Comparison of ENCODE assay signal across 22 cellular contexts in genomic region chr3:183733553-183733952, GRCh38. TPM values are rescaled to one million over a fixed set of nuclear protein-coding genes. Genes with fewer than 3 reads are reported as not detected.
DNase-seq lines count a peak whose midpoint lies in the region; ATAC-seq and TF ChIP-seq lines count a peak whose summit lies in the region.
"Had no signal": no experiment of that assay in that cellular context is flagged by ENCODE, and none has a peak within 500 bp of the region (broad histone marks: within the 10 kb centered on the region; RNA-seq: fewer than 3 reads in every experiment).

No MANE protein-coding gene starts in this region.

- H3K9me2 ChIP-seq in GM23338 (ENCODE audit: insufficient read depth) (no peaks in the 10 kb centered on the region), Karpas-422 (replicated peaks; ENCODE audit: insufficient read depth, low read length) (no peaks in the 10 kb centered on the region)

- H3K4me1 Mint-ChIP-seq in GM23338: no peaks in the 10 kb centered on the region
- no peaks in the 10 kb centered on the region for H3K4me1 Mint-ChIP-seq in endodermal cell
- H3K4me1 Mint-ChIP-seq in activated CD8-positive, alpha-beta T cell treated with anti-CD3 and anti-CD28 coated beads, Interleukin-2, amount 10 ng/mL, durations not matched to agents 7 days and 5 days (ENCODE audit: low read depth): no peaks in the 10 kb centered on the region
- H3K4me1 Mint-ChIP-seq: CD14-positive monocyte had no signal

- no peak for ATAC-seq in GM23338
- ATAC-seq in Panc1: no peak
- ATAC-seq in activated CD8-positive, alpha-beta T cell treated with anti-CD3 and anti-CD28 coated beads, Interleukin-2, amount 10 ng/mL, durations not matched to agents 7 days and 5 days: no peak
- ATAC-seq in gastroesophageal sphincter: no peak
- ATAC-seq: A549 had no signal

- no peak for TF ChIP-seq EP300 in gastroesophageal sphincter (IDR thresholded peaks at IDR 0.05)

- H3K9me3 Mint-ChIP-seq in GM23338: no peaks in the 10 kb centered on the region; the same call in 2 of the 3 replicates
- peaks cover 4% of the 10 kb centered on the region for H3K9me3 Mint-ChIP-seq in endodermal cell
- H3K9me3 Mint-ChIP-seq in activated CD8-positive, alpha-beta T cell treated with anti-CD3 and anti-CD28 coated beads, Interleukin-2, amount 10 ng/mL, durations not matched to agents 7 days and 5 days (ENCODE audit: insufficient read depth): no peaks in the 10 kb centered on the region
- H3K9me3 Mint-ChIP-seq: CD4-positive, alpha-beta T cell; CD8-positive, alpha-beta memory T cell had no signal

- peaks cover 3% of the 10 kb centered on the region; the same call in 1 of the 2 replicates for H4K20me1 ChIP-seq in GM23338 (replicated peaks; ENCODE audit: insufficient read depth)
- H4K20me1 ChIP-seq in Karpas-422 (ENCODE audit: insufficient read depth, low read depth, low read length): no peaks in the 10 kb centered on the region

- H3K27ac ChIP-seq in GM23338 (ENCODE audit: low read depth): 0 out of 2 replicates have a peak overlapping the region, but pooled peaks have one; percentile 24
- no peak overlapping the region for H3K27ac ChIP-seq in Panc1 (ENCODE audit: low read length)
- no peak overlapping the region for H3K27ac ChIP-seq in endodermal cell (ENCODE audit: low read depth, low read length)
- no peak overlapping the region for H3K27ac ChIP-seq in gastroesophageal sphincter
- H3K27ac ChIP-seq in Karpas-422 (ENCODE audit: low read length): no peak overlapping the region
- H3K27ac ChIP-seq: A549; BLaER1 treated with 17β-estradiol and CSF1 and Interleukin-3, amounts not matched to agents 10 nM and 100 nM had no signal

- H3K9me3 ChIP-seq in Panc1 (ENCODE audit: control insufficient read depth, insufficient read depth, low read depth, low read length): no peaks in the 10 kb centered on the region
- H3K9me3 ChIP-seq in endodermal cell (ENCODE audit: control insufficient read depth, low read length): peaks cover 13% of the 10 kb centered on the region
- no peaks in the 10 kb centered on the region for H3K9me3 ChIP-seq in gastroesophageal sphincter
- H3K9me3 ChIP-seq in Karpas-422 (ENCODE audit: low read length): no peaks in the 10 kb centered on the region
- H3K9me3 ChIP-seq: A549, BE2C had no signal

- H3K4me1 ChIP-seq in GM23338 (ENCODE audit: insufficient read depth): no peaks in the 10 kb centered on the region
- no peaks in the 10 kb centered on the region for H3K4me1 ChIP-seq in Panc1 (ENCODE audit: control insufficient read depth, insufficient read depth, low read length)
- H3K4me1 ChIP-seq in endodermal cell (ENCODE audit: control insufficient read depth, insufficient read depth, low read length): no peaks in the 10 kb centered on the region
- H3K4me1 ChIP-seq in gastroesophageal sphincter: no peaks in the 10 kb centered on the region
- no peaks in the 10 kb centered on the region for H3K4me1 ChIP-seq in Karpas-422 (ENCODE audit: low read length)
- H3K4me1 ChIP-seq: A549; BLaER1 treated with 17β-estradiol and CSF1 and Interleukin-3, amounts not matched to agents 10 nM and 100 nM had no signal

- intact Hi-C loops in Panc1 (cut with micrococcal nuclease; ENCODE audit: unreplicated experiment): no loop called here

- POLR2A ChIA-PET in Panc1 (lab: Charles Lee): no interaction called here
- POLR2A ChIA-PET in activated CD8-positive, alpha-beta T cell treated with anti-CD3 and anti-CD28 coated beads, Interleukin-2, amount 10 ng/mL, durations not matched to agents 7 days and 5 days (lab: Charles Lee): no interaction called here

- no peak for DNase-seq in GM23338 (ENCODE audit: low spot score)
- no peak for DNase-seq in Panc1 (ENCODE audit: low read depth, low spot score)
- no peak for DNase-seq in endodermal cell
- DNase-seq in activated CD8-positive, alpha-beta T cell treated with anti-CD3 and anti-CD28 coated beads, Interleukin-2, amount 10 ng/mL, durations not matched to agents 7 days and 5 days: no peak
- DNase-seq in Karpas-422: no peak
- DNase-seq: 8988T; ACHN; AML-193; BE2C; CD4-positive, alpha-beta T cell; CD8-positive, alpha-beta memory T cell; DMS 273 treated with DMSO at 0.1 percent for 48 hours; DMS79; EL; GDM1; GOT3; H7; HCEC 1CT had no signal

- in situ Hi-C loops in Panc1 (cut with HindIII; ENCODE audit: low pct_unique_long_range_greater_than_20kb, low sequenced_read_pairs): no loop called here

- H3K9ac ChIP-seq in endodermal cell (ENCODE audit: extremely low read depth, low read length, poor library complexity, severe bottlenecking): no peak overlapping the region
- no peak overlapping the region for H3K9ac ChIP-seq in Karpas-422 (ENCODE audit: low read length)
- H3K9ac ChIP-seq: BLaER1 treated with 17β-estradiol and CSF1 and Interleukin-3, amounts not matched to agents 10 nM and 100 nM had no signal

- TF ChIP-seq CTCF in GM23338 (conservative IDR thresholded peaks at IDR 0.05; ENCODE audit: low read depth in 2 of 2) (no peak), Panc1 (IDR thresholded peaks at IDR 0.05) (no peak), endodermal cell (conservative IDR thresholded peaks at IDR 0.05) (no peak), gastroesophageal sphincter (IDR thresholded peaks at IDR 0.05) (no peak)

- peaks cover 83% of the 10 kb centered on the region for H3K36me3 Mint-ChIP-seq in GM23338 (ENCODE audit: low read depth)
- peaks cover 81% of the 10 kb centered on the region for H3K36me3 Mint-ChIP-seq in endodermal cell (ENCODE audit: low read depth)
- H3K36me3 Mint-ChIP-seq in activated CD8-positive, alpha-beta T cell treated with anti-CD3 and anti-CD28 coated beads, Interleukin-2, amount 10 ng/mL, durations not matched to agents 7 days and 5 days (ENCODE audit: low read depth): peaks cover 71% of the 10 kb centered on the region

- BruUV-seq in Panc1 (replicated peaks; lab: Mats Ljungman, UMichigan): TSS peak; percentile 12

- TF ChIP-seq POLR2A in gastroesophageal sphincter (IDR thresholded peaks at IDR 0.05): no peak

- H3K79me2 ChIP-seq in GM23338 (replicated peaks; ENCODE audit: insufficient read depth): peaks cover 18% of the 10 kb centered on the region
- peaks cover 59% of the 10 kb centered on the region for H3K79me2 ChIP-seq in Karpas-422 (ENCODE audit: low read length)

- H3K27me3 ChIP-seq in GM23338 (ENCODE audit: insufficient read depth) (no peaks in the 10 kb centered on the region), Panc1 (ENCODE audit: control insufficient read depth, insufficient read depth, low read length) (no peaks in the 10 kb centered on the region), endodermal cell (ENCODE audit: control insufficient read depth, insufficient read depth, low read length, poor library complexity, severe bottlenecking) (no peaks in the 10 kb centered on the region), gastroesophageal sphincter (no peaks in the 10 kb centered on the region), Karpas-422 (ENCODE audit: low read length) (no peaks in the 10 kb centered on the region)
- H3K27me3 ChIP-seq: BE2C; BLaER1 treated with 17β-estradiol and CSF1 and Interleukin-3, amounts not matched to agents 10 nM and 100 nM had no signal

- CTCF ChIA-PET in Panc1 (lab: Charles Lee): no interaction called here
- CTCF ChIA-PET in activated CD8-positive, alpha-beta T cell treated with anti-CD3 and anti-CD28 coated beads, Interleukin-2, amount 10 ng/mL, durations not matched to agents 7 days and 5 days (lab: Charles Lee): no interaction called here

- H3K36me3 ChIP-seq in GM23338 (ENCODE audit: insufficient read depth): peaks cover 33% of the 10 kb centered on the region
- peaks cover 13% of the 10 kb centered on the region; the same call in 1 of the 2 replicates for H3K36me3 ChIP-seq in Panc1 (ENCODE audit: control insufficient read depth, insufficient read depth, low read length)
- peaks cover 89% of the 10 kb centered on the region for H3K36me3 ChIP-seq in endodermal cell (ENCODE audit: control insufficient read depth, insufficient read depth, low read length)
- peaks cover 0 to 92% of the 10 kb centered on the region in 2 donors for H3K36me3 ChIP-seq in gastroesophageal sphincter
- H3K36me3 ChIP-seq in Karpas-422 (ENCODE audit: insufficient read depth, low read length): peaks cover 80% of the 10 kb centered on the region

- no peak overlapping the region for H3K4me3 Mint-ChIP-seq in GM23338
- no peak overlapping the region for H3K4me3 Mint-ChIP-seq in endodermal cell
- no peak overlapping the region for H3K4me3 Mint-ChIP-seq in activated CD8-positive, alpha-beta T cell treated with anti-CD3 and anti-CD28 coated beads, Interleukin-2, amount 10 ng/mL, durations not matched to agents 7 days and 5 days
- H3K4me3 Mint-ChIP-seq: CD14-positive monocyte; CD4-positive, alpha-beta T cell; CD8-positive, alpha-beta memory T cell had no signal

- H3K27me3 Mint-ChIP-seq in GM23338 (ENCODE audit: insufficient read depth, low read depth, poor library complexity): no peaks in the 10 kb centered on the region
- no peaks in the 10 kb centered on the region for H3K27me3 Mint-ChIP-seq in endodermal cell (ENCODE audit: insufficient read depth)
- H3K27me3 Mint-ChIP-seq in activated CD8-positive, alpha-beta T cell treated with anti-CD3 and anti-CD28 coated beads, Interleukin-2, amount 10 ng/mL, durations not matched to agents 7 days and 5 days (ENCODE audit: low read depth): no peaks in the 10 kb centered on the region
- H3K27me3 Mint-ChIP-seq: CD4-positive, alpha-beta T cell; CD8-positive, alpha-beta memory T cell had no signal

- H3K4me3 ChIP-seq in GM23338 (no peak overlapping the region), Panc1 (ENCODE audit: low read depth in 2 of 2, low read length in 2 of 2) (no peak overlapping the region), endodermal cell (ENCODE audit: low read length) (no peak overlapping the region), gastroesophageal sphincter (no peak overlapping the region), Karpas-422 (ENCODE audit: low read length) (no peak overlapping the region)
- H3K4me3 ChIP-seq: A549; BLaER1 treated with 17β-estradiol and CSF1 and Interleukin-3, amounts not matched to agents 10 nM and 100 nM had no signal

- H3F3A ChIP-seq in GM23338 (replicated peaks; ENCODE audit: low read depth): no peaks in the 10 kb centered on the region

- WGBS in endodermal cell (ENCODE audit: insufficient coverage in 1 of 2, insufficient read length in 1 of 2), 2 experiments: 79 to 94% methylated on average over 3 to 7 of the region's 7 CpGs
- WGBS in gastroesophageal sphincter (ENCODE audit: low coverage in 1 of 2), 2 donors: 71 to 89% methylated on average over 5 to 6 of the region's 7 CpGs

- H3K4me2 ChIP-seq in GM23338 (no peak overlapping the region), Karpas-422 (ENCODE audit: low read depth, low read length, poor library complexity, severe bottlenecking) (no peak overlapping the region)
- H3K4me2 ChIP-seq: A549; BLaER1 treated with 17β-estradiol and CSF1 and Interleukin-3, amounts not matched to agents 10 nM and 100 nM had no signal

- no peak overlapping the region for H2AFZ ChIP-seq in GM23338
- no peak overlapping the region for H2AFZ ChIP-seq in Karpas-422 (ENCODE audit: low read length)

- H3K27ac Mint-ChIP-seq in GM23338 (no peak overlapping the region), endodermal cell (peak overlapping the region; percentile 56)
- H3K27ac Mint-ChIP-seq in activated CD8-positive, alpha-beta T cell treated with anti-CD3 and anti-CD28 coated beads, Interleukin-2, amount 10 ng/mL, durations not matched to agents 7 days and 5 days: no peak overlapping the region
- H3K27ac Mint-ChIP-seq: CD4-positive, alpha-beta T cell; CD8-positive, alpha-beta memory T cell had no signal

RNA-seq across cellular contexts. Expression of gene YEATS2, which starts 36.0 kb away (rescaled TPM):
- total RNA-seq in GM23338 (2014; rRNA removed; shearing (Covaris generic)): 45.9 and 72.8 TPM in 2 replicates
- polyA plus RNA-seq in GM23338 (2016; fragmentation: Nextera tagmentation; extraction: Ambion mirVana): 13.9 and 15.2 TPM in 2 replicates
- total RNA-seq in Panc1 (2021; ENCODE audit: unreplicated experiment) (33.8 TPM), endodermal cell (10 to 100 TPM; 53.4 to 55.8 TPM), gastroesophageal sphincter (10 to 100 TPM; 19.3 to 33.1 (median 27.6) TPM)
- 38.0 TPM for polyA plus RNA-seq in Panc1 (2012; ENCODE audit: insufficient read length)
- 53.3 TPM for polyA plus RNA-seq in endodermal cell (2013, experiment 1 of 2)
- 52.1 TPM for polyA plus RNA-seq in endodermal cell (2013, experiment 2 of 2)
- 10 to 100 TPM; 49.3 to 52.6 TPM for total RNA-seq in activated CD8-positive, alpha-beta T cell treated with anti-CD3 and anti-CD28 coated beads, Interleukin-2, amount 10 ng/mL, durations not matched to agents 7 days and 5 days
- 72.9 and 92.8 TPM in 2 replicates for total RNA-seq in Karpas-422 (2014; rRNA removed; shearing (Covaris generic); ENCODE audit: low replicate concordance)
